Comparison of ENCODE assay signal across 1 cellular context in genomic region chr15:70078578-70079417, GRCh38.
A peak's percentile ranks its signal among the peaks of the same experiment; 100 is the strongest.
TF ChIP-seq lines count a peak whose summit lies in the region.

No MANE protein-coding gene starts in this region.

TF ChIP-seq in HepG2, 621 proteins besides CTCF, POLR2A, EP300 and RAD21 (continued from another document and continues in another):
- TF ChIP-seq, protein P1, sequence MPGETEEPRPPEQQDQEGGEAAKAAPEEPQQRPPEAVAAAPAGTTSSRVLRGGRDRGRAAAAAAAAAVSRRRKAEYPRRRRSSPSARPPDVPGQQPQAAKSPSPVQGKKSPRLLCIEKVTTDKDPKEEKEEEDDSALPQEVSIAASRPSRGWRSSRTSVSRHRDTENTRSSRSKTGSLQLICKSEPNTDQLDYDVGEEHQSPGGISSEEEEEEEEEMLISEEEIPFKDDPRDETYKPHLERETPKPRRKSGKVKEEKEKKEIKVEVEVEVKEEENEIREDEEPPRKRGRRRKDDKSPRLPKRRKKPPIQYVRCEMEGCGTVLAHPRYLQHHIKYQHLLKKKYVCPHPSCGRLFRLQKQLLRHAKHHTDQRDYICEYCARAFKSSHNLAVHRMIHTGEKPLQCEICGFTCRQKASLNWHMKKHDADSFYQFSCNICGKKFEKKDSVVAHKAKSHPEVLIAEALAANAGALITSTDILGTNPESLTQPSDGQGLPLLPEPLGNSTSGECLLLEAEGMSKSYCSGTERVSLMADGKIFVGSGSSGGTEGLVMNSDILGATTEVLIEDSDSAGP (CRISPR knock-in tag; IDR thresholded peaks at IDR 0.05; ENCODE audit: borderline replicate concordance): peak; percentile 81; the same call in 1 of the 2 replicates
- TF ChIP-seq ASH2L (IDR thresholded peaks at IDR 0.05; ENCODE audit: insufficient read length, low read depth, low read length): peak; percentile 89
- TF ChIP-seq ZKSCAN5 (CRISPR knock-in tag; IDR thresholded peaks at IDR 0.05): no peak; the same call in 1 of the 2 replicates
- TF ChIP-seq HDAC6 (IDR thresholded peaks at IDR 0.05; ENCODE audit: low read depth, low read length): no peak
- peak; percentile 87; the same call in 1 of the 2 replicates for TF ChIP-seq MEIS1 (CRISPR knock-in tag; IDR thresholded peaks at IDR 0.05; ENCODE audit: borderline replicate concordance)
- TF ChIP-seq ZNF205 (CRISPR knock-in tag; IDR thresholded peaks at IDR 0.05): peak; percentile 55; the same call in 1 of the 2 replicates
- no peak for TF ChIP-seq ZNF354B (CRISPR knock-in tag; IDR thresholded peaks at IDR 0.05)
- no peak for TF ChIP-seq ZBTB40 (IDR thresholded peaks at IDR 0.05)
- 0 out of 2 replicates have a peak, but pooled peaks have one; percentile 56 for TF ChIP-seq ZBTB40 (CRISPR knock-in tag; IDR thresholded peaks at IDR 0.05)
- TF ChIP-seq, protein P2, sequence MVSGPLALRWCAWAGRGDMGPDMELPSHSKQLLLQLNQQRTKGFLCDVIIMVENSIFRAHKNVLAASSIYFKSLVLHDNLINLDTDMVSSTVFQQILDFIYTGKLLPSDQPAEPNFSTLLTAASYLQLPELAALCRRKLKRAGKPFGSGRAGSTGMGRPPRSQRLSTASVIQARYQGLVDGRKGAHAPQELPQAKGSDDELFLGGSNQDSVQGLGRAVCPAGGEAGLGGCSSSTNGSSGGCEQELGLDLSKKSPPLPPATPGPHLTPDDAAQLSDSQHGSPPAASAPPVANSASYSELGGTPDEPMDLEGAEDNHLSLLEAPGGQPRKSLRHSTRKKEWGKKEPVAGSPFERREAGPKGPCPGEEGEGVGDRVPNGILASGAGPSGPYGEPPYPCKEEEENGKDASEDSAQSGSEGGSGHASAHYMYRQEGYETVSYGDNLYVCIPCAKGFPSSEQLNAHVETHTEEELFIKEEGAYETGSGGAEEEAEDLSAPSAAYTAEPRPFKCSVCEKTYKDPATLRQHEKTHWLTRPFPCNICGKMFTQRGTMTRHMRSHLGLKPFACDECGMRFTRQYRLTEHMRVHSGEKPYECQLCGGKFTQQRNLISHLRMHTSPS (CRISPR knock-in tag; IDR thresholded peaks at IDR 0.05; ENCODE audit: low read depth): peak; percentile 78
- peak; percentile 81; the same call in 1 of the 2 replicates for TF ChIP-seq CREM (IDR thresholded peaks at IDR 0.05)
- TF ChIP-seq CREM (CRISPR knock-in tag; IDR thresholded peaks at IDR 0.05): no peak
- TF ChIP-seq ZUFSP (CRISPR knock-in tag; IDR thresholded peaks at IDR 0.05; ENCODE audit: borderline replicate concordance): no peak
- TF ChIP-seq MXD4 (CRISPR knock-in tag; IDR thresholded peaks at IDR 0.05): peak; percentile 68; the same call in 1 of the 2 replicates
- TF ChIP-seq SNAI1 (CRISPR knock-in tag; IDR thresholded peaks at IDR 0.05; ENCODE audit: borderline replicate concordance): no peak
- no peak; the same call in 1 of the 2 replicates for TF ChIP-seq ZNF580 (CRISPR knock-in tag; IDR thresholded peaks at IDR 0.05; ENCODE audit: borderline replicate concordance, low read depth)
- peak; percentile 97; the same call in 1 of the 2 replicates for TF ChIP-seq KIAA2018 (CRISPR knock-in tag; IDR thresholded peaks at IDR 0.05; ENCODE audit: borderline replicate concordance)
- TF ChIP-seq, protein P3, sequence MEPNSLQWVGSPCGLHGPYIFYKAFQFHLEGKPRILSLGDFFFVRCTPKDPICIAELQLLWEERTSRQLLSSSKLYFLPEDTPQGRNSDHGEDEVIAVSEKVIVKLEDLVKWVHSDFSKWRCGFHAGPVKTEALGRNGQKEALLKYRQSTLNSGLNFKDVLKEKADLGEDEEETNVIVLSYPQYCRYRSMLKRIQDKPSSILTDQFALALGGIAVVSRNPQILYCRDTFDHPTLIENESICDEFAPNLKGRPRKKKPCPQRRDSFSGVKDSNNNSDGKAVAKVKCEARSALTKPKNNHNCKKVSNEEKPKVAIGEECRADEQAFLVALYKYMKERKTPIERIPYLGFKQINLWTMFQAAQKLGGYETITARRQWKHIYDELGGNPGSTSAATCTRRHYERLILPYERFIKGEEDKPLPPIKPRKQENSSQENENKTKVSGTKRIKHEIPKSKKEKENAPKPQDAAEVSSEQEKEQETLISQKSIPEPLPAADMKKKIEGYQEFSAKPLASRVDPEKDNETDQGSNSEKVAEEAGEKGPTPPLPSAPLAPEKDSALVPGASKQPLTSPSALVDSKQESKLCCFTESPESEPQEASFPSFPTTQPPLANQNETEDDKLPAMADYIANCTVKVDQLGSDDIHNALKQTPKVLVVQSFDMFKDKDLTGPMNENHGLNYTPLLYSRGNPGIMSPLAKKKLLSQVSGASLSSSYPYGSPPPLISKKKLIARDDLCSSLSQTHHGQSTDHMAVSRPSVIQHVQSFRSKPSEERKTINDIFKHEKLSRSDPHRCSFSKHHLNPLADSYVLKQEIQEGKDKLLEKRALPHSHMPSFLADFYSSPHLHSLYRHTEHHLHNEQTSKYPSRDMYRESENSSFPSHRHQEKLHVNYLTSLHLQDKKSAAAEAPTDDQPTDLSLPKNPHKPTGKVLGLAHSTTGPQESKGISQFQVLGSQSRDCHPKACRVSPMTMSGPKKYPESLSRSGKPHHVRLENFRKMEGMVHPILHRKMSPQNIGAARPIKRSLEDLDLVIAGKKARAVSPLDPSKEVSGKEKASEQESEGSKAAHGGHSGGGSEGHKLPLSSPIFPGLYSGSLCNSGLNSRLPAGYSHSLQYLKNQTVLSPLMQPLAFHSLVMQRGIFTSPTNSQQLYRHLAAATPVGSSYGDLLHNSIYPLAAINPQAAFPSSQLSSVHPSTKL (CRISPR knock-in tag; IDR thresholded peaks at IDR 0.05): peak; percentile 91
- peak; percentile 89 for TF ChIP-seq ZNF362 (CRISPR knock-in tag; IDR thresholded peaks at IDR 0.05; ENCODE audit: borderline replicate concordance)
